In genomic region chr12:42560977-42561376, GRCh38 we compare ENCODE assay signal across 1 cellular context.
TF ChIP-seq lines count a peak whose summit lies in the region.

No MANE protein-coding gene starts in this region.

TF ChIP-seq in SK-N-SH, 30 proteins besides CTCF, POLR2A, EP300 and RAD21 (continued from another document):
- no peak for TF ChIP-seq FOXJ3 (CRISPR knock-in tag; IDR thresholded peaks at IDR 0.05)
- no peak for TF ChIP-seq SMC3 (IDR thresholded peaks at IDR 0.05; ENCODE audit: low read depth, low read length)
- TF ChIP-seq MEF2A (IDR thresholded peaks at IDR 0.05; ENCODE audit: borderline replicate concordance, low read depth): no peak
- TF ChIP-seq ZBTB33 (IDR thresholded peaks at IDR 0.05; ENCODE audit: borderline replicate concordance, low read depth): no peak
- TF ChIP-seq ELF1 (IDR thresholded peaks at IDR 0.05): no peak
- no peak for TF ChIP-seq GATA2 (CRISPR knock-in tag; IDR thresholded peaks at IDR 0.05)
- no peak for TF ChIP-seq FOSL2 (IDR thresholded peaks at IDR 0.05; ENCODE audit: borderline replicate concordance, low read depth)
TF ChIP-seq in SK-N-SH: peak in this region for 0.
